7 cellular contexts compared by ENCODE assay signal in genomic region chr1:19449454-19450228, GRCh38. TPM values are rescaled to one million over a fixed set of nuclear protein-coding genes. Genes with fewer than 3 reads are reported as not detected.
DNase-seq lines count a peak whose midpoint lies in the region; ATAC-seq and TF ChIP-seq lines count a peak whose summit lies in the region.

No MANE protein-coding gene starts in this region.

- no peak overlapping the region for H2AFZ ChIP-seq in GM23338

- H3K27ac ChIP-seq in GM23338 (ENCODE audit: low read depth): peak overlapping the region; percentile 63; the same call in 1 of the 2 replicates

- POLR2A ChIA-PET in GM10248 (lab: Yijun Ruan, JAX): no interaction called here

- no peaks in the 10 kb centered on the region for H3K27me3 ChIP-seq in GM23338 (ENCODE audit: insufficient read depth)

- H3K4me2 ChIP-seq in GM23338: peak overlapping the region; percentile 64; the same call in 1 of the 2 replicates

- peaks cover 95% of the 10 kb centered on the region for H4K20me1 ChIP-seq in GM23338 (replicated peaks; ENCODE audit: insufficient read depth)

- peaks cover 6% of the 10 kb centered on the region for H3K27me3 Mint-ChIP-seq in GM23338 (ENCODE audit: insufficient read depth, low read depth, poor library complexity)
- no peaks in the 10 kb centered on the region for H3K27me3 Mint-ChIP-seq in activated T-helper 2 cell treated with anti-CD3 and anti-CD28 coated beads, Interferon-gamma antibody, Interleukin-2, Interleukin-4, amounts not matched to agents 10 μg/mL and 5 μg/mL and 100 μg/mL, durations not matched to agents 14 hours and 24 hours and 36 hours (ENCODE audit: low read depth)
- H3K27me3 Mint-ChIP-seq in stimulated activated memory B cell treated with anti-CD40 and anti-IgM and Interleukin-4, amounts not matched to agents 10 μg/mL and 1 μg/mL and 100 μg/mL, for 72 hours: no peaks in the 10 kb centered on the region

- DNase-seq in GM23338 (ENCODE audit: low spot score) (no peak), kidney tubule cell (ENCODE audit: low spot score) (peak; percentile 61), GM13976 (ENCODE audit: low spot score) (no peak), GM10248 (ENCODE audit: extremely low spot score) (no peak), iPS-NIHi7 (ENCODE audit: extremely low spot score) (no peak)
- DNase-seq in activated T-helper 2 cell treated with anti-CD3 and anti-CD28 coated beads, Interferon-gamma antibody, Interleukin-2, Interleukin-4, amounts not matched to agents 10 μg/mL and 5 μg/mL and 100 μg/mL, durations not matched to agents 14 hours and 24 hours and 36 hours (ENCODE audit: low spot score): no peak

- TF ChIP-seq CTCF in GM23338 (conservative IDR thresholded peaks at IDR 0.05; ENCODE audit: low read depth in 2 of 2): no peak
- TF ChIP-seq CTCF in GM13976 (IDR thresholded peaks at IDR 0.05; ENCODE audit: borderline replicate concordance, control extremely low read depth, extremely low read depth, insufficient read depth, missing control alignments): no peak
- TF ChIP-seq CTCF in GM10248 (IDR thresholded peaks at IDR 0.05; ENCODE audit: control extremely low read depth, extremely low read depth, low read depth, missing control alignments): no peak

- H3K4me3 ChIP-seq in GM23338: no peak overlapping the region

- CTCF ChIA-PET in GM10248 (lab: Yijun Ruan, JAX): interaction anchor here (1.2 to 2.5 kb wide), 2 partner anchors 12 to 14 kb away, joined by 3 to 5 read pairs; no protein-coding TSS in a partner anchor

- no peak for ATAC-seq in GM23338
- no peak for ATAC-seq in stimulated activated memory B cell treated with anti-CD40 and anti-IgM and Interleukin-4, amounts not matched to agents 10 μg/mL and 1 μg/mL and 100 μg/mL, for 72 hours

- in situ Hi-C loops in GM13976 (cut with MboI; ENCODE audit: low sequenced_read_pairs, unreplicated experiment): no loop called here

- no peaks in the 10 kb centered on the region for H3K36me3 ChIP-seq in GM23338 (ENCODE audit: insufficient read depth)

- no peaks in the 10 kb centered on the region for H3F3A ChIP-seq in GM23338 (replicated peaks; ENCODE audit: low read depth)

- peak overlapping the region; percentile 31; the same call in 1 of the 2 replicates for H3K27ac Mint-ChIP-seq in GM23338
- peak overlapping the region; percentile 85 for H3K27ac Mint-ChIP-seq in activated T-helper 2 cell treated with anti-CD3 and anti-CD28 coated beads, Interferon-gamma antibody, Interleukin-2, Interleukin-4, amounts not matched to agents 10 μg/mL and 5 μg/mL and 100 μg/mL, durations not matched to agents 14 hours and 24 hours and 36 hours
- H3K27ac Mint-ChIP-seq in stimulated activated memory B cell treated with anti-CD40 and anti-IgM and Interleukin-4, amounts not matched to agents 10 μg/mL and 1 μg/mL and 100 μg/mL, for 72 hours: peak overlapping the region; percentile 78

- H3K79me2 ChIP-seq in GM23338 (replicated peaks; ENCODE audit: insufficient read depth): peaks cover 100% of the 10 kb centered on the region

- no peak overlapping the region for H3K4me3 Mint-ChIP-seq in GM23338
- no peak overlapping the region for H3K4me3 Mint-ChIP-seq in activated T-helper 2 cell treated with anti-CD3 and anti-CD28 coated beads, Interferon-gamma antibody, Interleukin-2, Interleukin-4, amounts not matched to agents 10 μg/mL and 5 μg/mL and 100 μg/mL, durations not matched to agents 14 hours and 24 hours and 36 hours (ENCODE audit: low read depth)
- no peak overlapping the region for H3K4me3 Mint-ChIP-seq in stimulated activated memory B cell treated with anti-CD40 and anti-IgM and Interleukin-4, amounts not matched to agents 10 μg/mL and 1 μg/mL and 100 μg/mL, for 72 hours

- intact Hi-C loops in activated T-helper 2 cell treated with anti-CD3 and anti-CD28 coated beads, Interferon-gamma antibody, Interleukin-2, Interleukin-4, amounts not matched to agents 10 μg/mL and 5 μg/mL and 100 μg/mL, durations not matched to agents 14 hours and 24 hours and 36 hours (cut with micrococcal nuclease): loop anchor here (1.0 to 5.0 kb wide), 2 partner anchors 10 to 38 kb away; partner anchors contain the start of gene CAPZB

- no peaks in the 10 kb centered on the region for H3K9me3 Mint-ChIP-seq in GM23338
- no peaks in the 10 kb centered on the region for H3K9me3 Mint-ChIP-seq in activated T-helper 2 cell treated with anti-CD3 and anti-CD28 coated beads, Interferon-gamma antibody, Interleukin-2, Interleukin-4, amounts not matched to agents 10 μg/mL and 5 μg/mL and 100 μg/mL, durations not matched to agents 14 hours and 24 hours and 36 hours
- H3K9me3 Mint-ChIP-seq in stimulated activated memory B cell treated with anti-CD40 and anti-IgM and Interleukin-4, amounts not matched to agents 10 μg/mL and 1 μg/mL and 100 μg/mL, for 72 hours: no peaks in the 10 kb centered on the region

- H3K4me1 ChIP-seq in GM23338 (ENCODE audit: insufficient read depth): peaks cover 46% of the 10 kb centered on the region

- peaks cover 73% of the 10 kb centered on the region for H3K4me1 Mint-ChIP-seq in GM23338
- peaks cover 68% of the 10 kb centered on the region for H3K4me1 Mint-ChIP-seq in activated T-helper 2 cell treated with anti-CD3 and anti-CD28 coated beads, Interferon-gamma antibody, Interleukin-2, Interleukin-4, amounts not matched to agents 10 μg/mL and 5 μg/mL and 100 μg/mL, durations not matched to agents 14 hours and 24 hours and 36 hours (ENCODE audit: low read depth)
- H3K4me1 Mint-ChIP-seq in stimulated activated memory B cell treated with anti-CD40 and anti-IgM and Interleukin-4, amounts not matched to agents 10 μg/mL and 1 μg/mL and 100 μg/mL, for 72 hours: peaks cover 96% of the 10 kb centered on the region

- H3K9me2 ChIP-seq in GM23338 (ENCODE audit: insufficient read depth): no peaks in the 10 kb centered on the region

- H3K36me3 Mint-ChIP-seq in GM23338 (ENCODE audit: low read depth): no peaks in the 10 kb centered on the region
- peaks cover 32% of the 10 kb centered on the region for H3K36me3 Mint-ChIP-seq in activated T-helper 2 cell treated with anti-CD3 and anti-CD28 coated beads, Interferon-gamma antibody, Interleukin-2, Interleukin-4, amounts not matched to agents 10 μg/mL and 5 μg/mL and 100 μg/mL, durations not matched to agents 14 hours and 24 hours and 36 hours (ENCODE audit: low read depth)
- H3K36me3 Mint-ChIP-seq in stimulated activated memory B cell treated with anti-CD40 and anti-IgM and Interleukin-4, amounts not matched to agents 10 μg/mL and 1 μg/mL and 100 μg/mL, for 72 hours: peaks cover 34% of the 10 kb centered on the region

TF ChIP-seq in GM23338, 12 proteins besides CTCF, POLR2A, EP300 and RAD21 (continues in another document):
- TF ChIP-seq REST (IDR thresholded peaks at IDR 0.05; ENCODE audit: unreplicated experiment): no peak
- TF ChIP-seq, protein P1, sequence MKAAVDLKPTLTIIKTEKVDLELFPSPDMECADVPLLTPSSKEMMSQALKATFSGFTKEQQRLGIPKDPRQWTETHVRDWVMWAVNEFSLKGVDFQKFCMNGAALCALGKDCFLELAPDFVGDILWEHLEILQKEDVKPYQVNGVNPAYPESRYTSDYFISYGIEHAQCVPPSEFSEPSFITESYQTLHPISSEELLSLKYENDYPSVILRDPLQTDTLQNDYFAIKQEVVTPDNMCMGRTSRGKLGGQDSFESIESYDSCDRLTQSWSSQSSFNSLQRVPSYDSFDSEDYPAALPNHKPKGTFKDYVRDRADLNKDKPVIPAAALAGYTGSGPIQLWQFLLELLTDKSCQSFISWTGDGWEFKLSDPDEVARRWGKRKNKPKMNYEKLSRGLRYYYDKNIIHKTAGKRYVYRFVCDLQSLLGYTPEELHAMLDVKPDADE (IDR thresholded peaks at IDR 0.05): no peak

RNA-seq across cellular contexts. Expression of gene CAPZB, which starts 35.7 kb away (rescaled TPM):
- total RNA-seq in GM23338 (2014; rRNA removed; shearing (Covaris generic)): 183 and 195 TPM in 2 replicates
- polyA plus RNA-seq in GM23338 (2016; fragmentation: Nextera tagmentation; extraction: Ambion mirVana): 320 and 348 TPM in 2 replicates
- total RNA-seq in activated T-helper 2 cell treated with anti-CD3 and anti-CD28 coated beads, Interferon-gamma antibody, Interleukin-2, Interleukin-4, amounts not matched to agents 10 μg/mL and 5 μg/mL and 100 μg/mL, durations not matched to agents 14 hours and 24 hours and 36 hours: 329 and 336 TPM in 2 replicates

Comparison
In these comparisons a context has a peak if more than half of its experiments do, and no peak if none do; other contexts are left out.
1. H3K27ac Mint-ChIP-seq: peak in every context shown above with its lines; median percentile 85 in activated T-helper 2 cell treated with anti-CD3 and anti-CD28 coated beads, Interferon-gamma antibody, Interleukin-2, Interleukin-4, amounts not matched to agents 10 μg/mL and 5 μg/mL and 100 μg/mL, durations not matched to agents 14 hours and 24 hours and 36 hours; 78 in stimulated activated memory B cell treated with anti-CD40 and anti-IgM and Interleukin-4, amounts not matched to agents 10 μg/mL and 1 μg/mL and 100 μg/mL, for 72 hours; 31 in GM23338.